In genomic region chr16:56814537-56815432, GRCh38 we compare ENCODE assay signal across 1 cellular context.
TF ChIP-seq lines count a peak whose summit lies in the region.

No MANE protein-coding gene starts in this region.

TF ChIP-seq in WTC11, 78 proteins besides CTCF, POLR2A, EP300 and RAD21:
- TF ChIP-seq GABPB1 (CRISPR knock-in tag; IDR thresholded peaks at IDR 0.05) (0 out of 2 replicates have a peak, but pooled peaks have one; percentile 10), RORB (CRISPR knock-in tag; IDR thresholded peaks at IDR 0.05) (no peak)
